26 cellular contexts compared by ENCODE assay signal in the genomic region with DNA sequence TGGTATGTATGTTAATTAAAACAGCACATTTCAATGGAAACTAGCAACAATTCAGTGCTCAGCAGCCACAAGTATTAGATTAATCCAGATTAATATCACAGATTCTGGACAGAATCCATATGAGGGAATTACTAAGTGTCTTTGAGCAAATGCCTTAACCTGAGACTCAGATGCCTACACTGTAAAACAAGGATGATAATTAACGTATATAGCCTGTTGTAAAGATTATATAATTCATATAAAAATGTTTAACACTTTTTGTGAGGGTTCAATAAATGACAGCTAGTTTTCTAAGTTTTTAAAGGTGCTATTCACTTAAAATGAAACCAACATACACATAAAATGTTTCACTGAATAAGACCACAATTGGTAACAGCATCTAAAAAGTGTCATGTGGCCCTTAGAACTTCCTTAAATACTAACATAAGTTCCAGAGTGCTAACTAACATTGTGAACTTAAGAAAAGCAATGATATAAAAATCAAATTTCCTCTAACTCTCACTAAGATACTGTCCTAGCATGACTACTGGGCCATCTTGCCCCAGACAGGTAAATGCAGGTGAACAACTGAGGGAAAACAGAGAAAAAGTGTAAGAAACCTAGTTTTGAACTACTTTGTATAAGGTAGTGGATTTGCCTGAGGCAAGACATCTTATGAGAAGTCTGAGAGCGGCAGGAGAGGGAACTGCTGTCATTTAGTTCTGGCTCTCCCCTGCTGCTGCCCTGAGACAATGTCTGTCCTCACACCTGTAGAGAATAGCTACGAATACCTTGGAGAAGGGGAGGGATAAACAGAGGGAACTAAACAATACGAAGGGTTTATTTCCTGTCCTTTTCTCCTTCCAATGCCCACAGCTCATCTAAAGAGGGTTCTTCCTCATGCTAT.
DNase-seq lines count a peak whose midpoint lies in the region; ATAC-seq, FAIRE-seq and TF ChIP-seq lines count a peak whose summit lies in the region.
"Had no signal": no experiment of that assay in that cellular context is flagged by ENCODE, and none has a peak within 500 bp of the region (broad histone marks: within the 10 kb centered on the region; RNA-seq: fewer than 3 reads in every experiment).

No MANE protein-coding gene starts in this region.

- H2AFZ ChIP-seq in hepatocyte, result no peak overlapping the region

- no peak overlapping the region for H3K4me2 ChIP-seq in hepatocyte

- H3K36me3 ChIP-seq in small intestine (ENCODE audit: control insufficient read depth in 2 of 2, insufficient read depth in 2 of 2, low read length in 2 of 2), result peaks cover 3 to 6% of the 10 kb centered on the region in 2 donors
- H3K36me3 ChIP-seq in hepatocyte (replicated peaks; ENCODE audit: insufficient read depth, low read depth), result no peaks in the 10 kb centered on the region

- H4K20me1 ChIP-seq in hepatocyte (ENCODE audit: insufficient read depth, poor library complexity, severe bottlenecking), result no peaks in the 10 kb centered on the region

- H3K4me3 Mint-ChIP-seq in T-helper 1 cell treated with Interleukin-12 subunit alpha and Interleukin-12 subunit beta and Interleukin-4 antibody, amounts not matched to agents 30 μg/mL and 1 μg/mL, for 36 hours, result no peak overlapping the region
- peak overlapping the region; percentile 30 to 74 (median 70) for H3K4me3 Mint-ChIP-seq in immature natural killer cell
- H3K4me3 Mint-ChIP-seq: stimulated activated memory B cell treated with anti-CD40 and anti-IgM and Interleukin-4, amounts not matched to agents 10 μg/mL and 1 μg/mL and 100 μg/mL, for 72 hours; T-cell had no signal

- H3K27me3 ChIP-seq in small intestine (ENCODE audit: control insufficient read depth in 2 of 2, insufficient read depth in 2 of 2, low read length in 2 of 2) (no peaks in the 10 kb centered on the region), hepatocyte (no peaks in the 10 kb centered on the region)
- H3K27me3 ChIP-seq: tibial artery had no signal

- peaks cover 46% of the 10 kb centered on the region for H3K36me3 Mint-ChIP-seq in T-helper 1 cell treated with Interleukin-12 subunit alpha and Interleukin-12 subunit beta and Interleukin-4 antibody, amounts not matched to agents 30 μg/mL and 1 μg/mL, for 36 hours (ENCODE audit: low read depth)
- peaks cover 32 to 47% (median 40%) of the 10 kb centered on the region in 3 donors for H3K36me3 Mint-ChIP-seq in immature natural killer cell

- H3K4me1 Mint-ChIP-seq in T-helper 1 cell treated with Interleukin-12 subunit alpha and Interleukin-12 subunit beta and Interleukin-4 antibody, amounts not matched to agents 30 μg/mL and 1 μg/mL, for 36 hours (ENCODE audit: low read depth), result peaks cover 28% of the 10 kb centered on the region
- H3K4me1 Mint-ChIP-seq in immature natural killer cell, result peaks cover 29 to 46% of the 10 kb centered on the region in 2 donors
- H3K4me1 Mint-ChIP-seq: stimulated activated memory B cell treated with anti-CD40 and anti-IgM and Interleukin-4, amounts not matched to agents 10 μg/mL and 1 μg/mL and 100 μg/mL, for 72 hours had no signal

- DNase-seq in T-helper 1 cell (no peak), MV-4-11 (lab: John Stamatoyannopoulos, UW) (peak; percentile 6), immature natural killer cell (peak; percentile 21 to 30 (median 22)), small intestine (peak; percentile 25), NCI-H128 (lab: John Stamatoyannopoulos, UW; ENCODE audit: unreplicated experiment) (no peak), hepatocyte (ENCODE audit: low spot score) (no peak)
- DNase-seq: amygdala; C1 segment of cervical spinal cord; caudate nucleus; DND-41; effector CD8-positive, alpha-beta T cell; kidney glomerular epithelial cell; midbrain; NCI-H2081 treated with DMSO at 0.1 percent for 48 hours; NCI-H748 treated with DMSO at 0.1 percent for 48 hours; OCI-M1; right cardiac atrium; SHP77; stimulated activated CD4-positive, alpha-beta T cell treated with anti-CD3 and anti-CD28 coated beads, Interleukin-15, amount 100 ng/mL, for 24 hours; T-cell; tibial artery had no signal

- H3K9me3 Mint-ChIP-seq in T-helper 1 cell treated with Interleukin-12 subunit alpha and Interleukin-12 subunit beta and Interleukin-4 antibody, amounts not matched to agents 30 μg/mL and 1 μg/mL, for 36 hours, result no peaks in the 10 kb centered on the region
- H3K9me3 Mint-ChIP-seq in immature natural killer cell, result no peaks in the 10 kb centered on the region
- H3K9me3 Mint-ChIP-seq: stimulated activated memory B cell treated with anti-CD40 and anti-IgM and Interleukin-4, amounts not matched to agents 10 μg/mL and 1 μg/mL and 100 μg/mL, for 72 hours; T-cell had no signal

- H3K27me3 Mint-ChIP-seq in T-helper 1 cell treated with Interleukin-12 subunit alpha and Interleukin-12 subunit beta and Interleukin-4 antibody, amounts not matched to agents 30 μg/mL and 1 μg/mL, for 36 hours (ENCODE audit: low read depth), result no peaks in the 10 kb centered on the region
- peaks cover 0 to 2% (median 0%) of the 10 kb centered on the region in 3 donors for H3K27me3 Mint-ChIP-seq in immature natural killer cell (ENCODE audit: low read depth in 3 of 3)
- H3K27me3 Mint-ChIP-seq: stimulated activated memory B cell treated with anti-CD40 and anti-IgM and Interleukin-4, amounts not matched to agents 10 μg/mL and 1 μg/mL and 100 μg/mL, for 72 hours; T-cell had no signal

- H3K4me1 ChIP-seq in small intestine (ENCODE audit: control insufficient read depth in 2 of 2, insufficient read depth in 1 of 2, low read depth in 1 of 2, low read length in 1 of 2), result no peaks in the 10 kb centered on the region
- H3K4me1 ChIP-seq in hepatocyte (ENCODE audit: insufficient read depth), result no peaks in the 10 kb centered on the region
- H3K4me1 ChIP-seq: tibial artery had no signal

- no peaks in the 10 kb centered on the region for H3K79me2 ChIP-seq in hepatocyte

- no peaks in the 10 kb centered on the region for H3K9me2 ChIP-seq in hepatocyte (replicated peaks; ENCODE audit: insufficient read depth)

- no peak for FAIRE-seq in small intestine (lab: Jason Lieb, UNC)
- FAIRE-seq: A204.1, K562 had no signal

- H3K9me3 ChIP-seq in small intestine (ENCODE audit: control insufficient read depth, low read depth) (no peaks in the 10 kb centered on the region), hepatocyte (ENCODE audit: low read depth) (no peaks in the 10 kb centered on the region)
- H3K9me3 ChIP-seq: tibial artery had no signal

- no peak overlapping the region for H3K4me3 ChIP-seq in small intestine (ENCODE audit: low read depth in 1 of 2, low read length in 2 of 2)
- H3K4me3 ChIP-seq in hepatocyte, result no peak overlapping the region
- H3K4me3 ChIP-seq: K562, tibial artery had no signal

- TF ChIP-seq CTCF in hepatocyte (IDR thresholded peaks at IDR 0.05; ENCODE audit: poor library complexity), result no peak

- H3K27ac ChIP-seq in small intestine (ENCODE audit: low read depth in 1 of 2, low read length in 1 of 2) (no peak overlapping the region), hepatocyte (no peak overlapping the region)
- H3K27ac ChIP-seq: tibial artery had no signal

- H3K27ac Mint-ChIP-seq in T-helper 1 cell treated with Interleukin-12 subunit alpha and Interleukin-12 subunit beta and Interleukin-4 antibody, amounts not matched to agents 30 μg/mL and 1 μg/mL, for 36 hours, result peak overlapping the region; percentile 53
- peak overlapping the region; percentile 92 to 98 (median 95) for H3K27ac Mint-ChIP-seq in immature natural killer cell
- H3K27ac Mint-ChIP-seq: stimulated activated memory B cell treated with anti-CD40 and anti-IgM and Interleukin-4, amounts not matched to agents 10 μg/mL and 1 μg/mL and 100 μg/mL, for 72 hours had no signal

- WGBS in small intestine, 3 donors, result 73 to 86% (median 79%) methylated on average over 4 of the region's 4 CpGs
- 79% methylated on average over 4 of the region's 4 CpGs for WGBS in hepatocyte (ENCODE audit: low lambda C conversion rate, missing lambda C conversion rate)

- ATAC-seq in HG03354 (IDR thresholded peaks at IDR 0.05; ENCODE audit: poor library complexity, severe bottlenecking, unreplicated experiment), result no peak
- ATAC-seq: K562; right cardiac atrium; stimulated activated memory B cell treated with anti-CD40 and anti-IgM and Interleukin-4, amounts not matched to agents 10 μg/mL and 1 μg/mL and 100 μg/mL, for 72 hours; T-cell had no signal

Comparison
In these comparisons a context has a peak if more than half of its experiments do, and no peak if none do; other contexts are left out.
1. DNase-seq: peak in MV-4-11 (single experiment), immature natural killer cell (3 of 3) and small intestine (single experiment); none in T-helper 1 cell (0 of 5), NCI-H128 (single experiment) and hepatocyte (single experiment).